In the genomic region with DNA sequence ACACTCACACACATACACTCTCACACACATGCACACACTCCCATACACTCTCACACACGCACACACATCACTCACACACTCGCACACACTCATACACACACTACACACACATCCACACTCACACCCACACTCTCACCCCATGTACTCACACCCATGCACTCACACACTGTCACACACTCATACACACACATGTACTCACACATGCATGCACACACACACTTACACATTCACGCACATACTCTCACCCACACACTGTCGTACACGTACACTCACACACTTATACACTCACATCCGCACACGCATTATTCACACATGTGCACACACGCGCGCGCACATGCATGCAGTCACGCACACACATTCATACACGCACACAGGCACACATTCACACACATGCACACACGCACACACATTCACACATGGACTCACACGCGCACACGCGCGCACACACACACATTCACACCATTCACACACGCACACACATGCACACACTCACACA, we compare ENCODE assay signal across 1 cellular context.
TF ChIP-seq lines count a peak whose summit lies in the region.

No MANE protein-coding gene starts in this region.

TF ChIP-seq in K562, 482 proteins besides CTCF, POLR2A, EP300 and RAD21:
- TF ChIP-seq, protein P1, sequence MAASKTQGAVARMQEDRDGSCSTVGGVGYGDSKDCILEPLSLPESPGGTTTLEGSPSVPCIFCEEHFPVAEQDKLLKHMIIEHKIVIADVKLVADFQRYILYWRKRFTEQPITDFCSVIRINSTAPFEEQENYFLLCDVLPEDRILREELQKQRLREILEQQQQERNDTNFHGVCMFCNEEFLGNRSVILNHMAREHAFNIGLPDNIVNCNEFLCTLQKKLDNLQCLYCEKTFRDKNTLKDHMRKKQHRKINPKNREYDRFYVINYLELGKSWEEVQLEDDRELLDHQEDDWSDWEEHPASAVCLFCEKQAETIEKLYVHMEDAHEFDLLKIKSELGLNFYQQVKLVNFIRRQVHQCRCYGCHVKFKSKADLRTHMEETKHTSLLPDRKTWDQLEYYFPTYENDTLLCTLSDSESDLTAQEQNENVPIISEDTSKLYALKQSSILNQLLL (CRISPR knock-in tag; IDR thresholded peaks at IDR 0.05; ENCODE audit: borderline replicate concordance) = no peak
- TF ChIP-seq MYNN (IDR thresholded peaks at IDR 0.05) = peak; percentile 66; the same call in 1 of the 2 replicates
- TF ChIP-seq MYNN (CRISPR knock-in tag; IDR thresholded peaks at IDR 0.05) = no peak
- TF ChIP-seq, protein P2, sequence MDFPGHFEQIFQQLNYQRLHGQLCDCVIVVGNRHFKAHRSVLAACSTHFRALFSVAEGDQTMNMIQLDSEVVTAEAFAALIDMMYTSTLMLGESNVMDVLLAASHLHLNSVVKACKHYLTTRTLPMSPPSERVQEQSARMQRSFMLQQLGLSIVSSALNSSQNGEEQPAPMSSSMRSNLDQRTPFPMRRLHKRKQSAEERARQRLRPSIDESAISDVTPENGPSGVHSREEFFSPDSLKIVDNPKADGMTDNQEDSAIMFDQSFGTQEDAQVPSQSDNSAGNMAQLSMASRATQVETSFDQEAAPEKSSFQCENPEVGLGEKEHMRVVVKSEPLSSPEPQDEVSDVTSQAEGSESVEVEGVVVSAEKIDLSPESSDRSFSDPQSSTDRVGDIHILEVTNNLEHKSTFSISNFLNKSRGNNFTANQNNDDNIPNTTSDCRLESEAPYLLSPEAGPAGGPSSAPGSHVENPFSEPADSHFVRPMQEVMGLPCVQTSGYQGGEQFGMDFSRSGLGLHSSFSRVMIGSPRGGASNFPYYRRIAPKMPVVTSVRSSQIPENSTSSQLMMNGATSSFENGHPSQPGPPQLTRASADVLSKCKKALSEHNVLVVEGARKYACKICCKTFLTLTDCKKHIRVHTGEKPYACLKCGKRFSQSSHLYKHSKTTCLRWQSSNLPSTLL (IDR thresholded peaks at IDR 0.05) = no peak
- no peak for TF ChIP-seq JUNB (CRISPR knock-in tag; conservative IDR thresholded peaks at IDR 0.05)
- TF ChIP-seq, protein P3, sequence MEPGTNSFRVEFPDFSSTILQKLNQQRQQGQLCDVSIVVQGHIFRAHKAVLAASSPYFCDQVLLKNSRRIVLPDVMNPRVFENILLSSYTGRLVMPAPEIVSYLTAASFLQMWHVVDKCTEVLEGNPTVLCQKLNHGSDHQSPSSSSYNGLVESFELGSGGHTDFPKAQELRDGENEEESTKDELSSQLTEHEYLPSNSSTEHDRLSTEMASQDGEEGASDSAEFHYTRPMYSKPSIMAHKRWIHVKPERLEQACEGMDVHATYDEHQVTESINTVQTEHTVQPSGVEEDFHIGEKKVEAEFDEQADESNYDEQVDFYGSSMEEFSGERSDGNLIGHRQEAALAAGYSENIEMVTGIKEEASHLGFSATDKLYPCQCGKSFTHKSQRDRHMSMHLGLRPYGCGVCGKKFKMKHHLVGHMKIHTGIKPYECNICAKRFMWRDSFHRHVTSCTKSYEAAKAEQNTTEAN (CRISPR knock-in tag; IDR thresholded peaks at IDR 0.05) = peak; percentile 94
- 0 out of 2 replicates have a peak, but pooled peaks have one; percentile 24 for TF ChIP-seq TOE1 (IDR thresholded peaks at IDR 0.05; ENCODE audit: borderline replicate concordance)
- no peak for TF ChIP-seq TOE1 (CRISPR knock-in tag; IDR thresholded peaks at IDR 0.05; ENCODE audit: borderline replicate concordance, low read depth)
- TF ChIP-seq ZNF444 (CRISPR knock-in tag; IDR thresholded peaks at IDR 0.05) = no peak
- no peak for TF ChIP-seq WHSC1 (IDR thresholded peaks at IDR 0.05; ENCODE audit: low read length)
